Comparison of ENCODE assay signal across 28 cellular contexts in the genomic region with DNA sequence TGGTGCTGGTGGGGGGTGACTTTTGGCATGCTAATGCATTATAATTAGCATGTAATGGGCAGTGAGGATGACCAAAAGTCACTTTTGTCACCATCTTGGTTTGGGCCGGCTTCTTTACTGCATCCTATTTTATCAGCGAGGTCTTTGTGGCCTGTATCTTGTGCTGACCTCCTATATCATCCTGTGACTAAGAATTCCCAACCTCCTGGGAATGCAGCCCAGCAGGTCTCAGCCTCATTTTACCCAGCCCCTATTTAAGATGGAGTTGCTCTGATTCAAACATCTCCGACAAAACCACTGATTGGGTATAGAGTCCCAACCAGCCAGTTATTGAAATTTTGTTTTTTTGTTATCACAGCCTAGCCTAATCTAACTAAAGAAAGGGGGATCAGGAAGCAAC.
"Had no signal": no experiment of that assay in that cellular context is flagged by ENCODE, and none has a peak within 500 bp of the region (broad histone marks: within the 10 kb centered on the region; RNA-seq: fewer than 3 reads in every experiment).

No MANE protein-coding gene starts in this region.

- H3K4me3 Mint-ChIP-seq: naive B cell; naive thymus-derived CD8-positive, alpha-beta T cell; natural killer cell treated with Interleukin-12 subunit alpha and Interleukin-12 subunit beta and Interleukin-15 and Interleukin-18, amount 100 ng/mL, for 72 hours; neural progenitor cell; stimulated activated effector memory CD8-positive, alpha-beta T cell treated with anti-CD3 and anti-CD28 coated beads, Interleukin-12 subunit alpha, Interleukin-12 subunit beta, amount 100 ng/mL, for 72 hours; stimulated activated naive B cell treated with anti-CD40 and anti-IgM and Interleukin-4, amounts not matched to agents 10 μg/mL and 1 μg/mL and 100 μg/mL, for 72 hours; stimulated activated naive CD8-positive, alpha-beta T cell treated with anti-CD3 and anti-CD28 coated beads, Interleukin-15, Interleukin-2, amounts not matched to agents 100 ng/mL and 50 ng/mL, for 24 hours; type B pancreatic cell had no signal

- H3K36me3 Mint-ChIP-seq: stimulated activated effector memory CD8-positive, alpha-beta T cell treated with anti-CD3 and anti-CD28 coated beads, Interleukin-12 subunit alpha, Interleukin-12 subunit beta, amount 100 ng/mL, for 72 hours; type B pancreatic cell had no signal

- H3K27me3 ChIP-seq: neural progenitor cell, ovary, right lobe of liver, sigmoid colon, stomach, thyroid gland, tibial nerve, vagina had no signal

- H3K4me1 ChIP-seq: right lobe of liver, sigmoid colon, stomach, tibial nerve, vagina had no signal

- H3K9me3 Mint-ChIP-seq: type B pancreatic cell had no signal

- H3K27ac Mint-ChIP-seq: naive B cell; naive thymus-derived CD8-positive, alpha-beta T cell; natural killer cell treated with Interleukin-12 subunit alpha and Interleukin-12 subunit beta and Interleukin-15 and Interleukin-18, amount 100 ng/mL, for 72 hours; neural progenitor cell; progenitor cell of endocrine pancreas; stimulated activated effector memory CD8-positive, alpha-beta T cell treated with anti-CD3 and anti-CD28 coated beads, Interleukin-12 subunit alpha, Interleukin-12 subunit beta, amount 100 ng/mL, for 72 hours; stimulated activated naive B cell treated with anti-CD40 and anti-IgM and Interleukin-4, amounts not matched to agents 10 μg/mL and 1 μg/mL and 100 μg/mL, for 72 hours; stimulated activated naive CD8-positive, alpha-beta T cell treated with anti-CD3 and anti-CD28 coated beads, Interleukin-15, Interleukin-2, amounts not matched to agents 100 ng/mL and 50 ng/mL, for 24 hours; type B pancreatic cell had no signal

- DNase-seq: naive B cell; naive thymus-derived CD8-positive, alpha-beta T cell; occipital lobe; ovary; posterior cingulate gyrus; psoas muscle; right cardiac atrium; right lobe of liver; sigmoid colon; small intestine; stimulated activated CD4-positive, alpha-beta T cell treated with anti-CD3 and anti-CD28 coated beads, Interleukin-15, amount 100 ng/mL, for 24 hours; stimulated activated CD4-positive, alpha-beta T cell treated with anti-CD3 and anti-CD28 coated beads, Interleukin-2, amount 100 ng/mL, for 24 hours; stimulated activated CD4-positive, alpha-beta T cell treated with anti-CD3 and anti-CD28 coated beads, Interleukin-2, amount 100 ng/mL, for 48 hours; stimulated activated CD4-positive, alpha-beta T cell treated with anti-CD3 and anti-CD28 coated beads, Interleukin-4, amount 100 ng/mL, for 24 hours; stimulated activated naive B cell treated with anti-CD40 and anti-IgM and Interleukin-4, amounts not matched to agents 10 μg/mL and 1 μg/mL and 100 μg/mL, for 72 hours; stimulated activated naive CD4-positive, alpha-beta T cell treated with Interleukin-2 at 50 U/mL for 16 hours; stomach; thyroid gland had no signal

- ATAC-seq: naive thymus-derived CD8-positive, alpha-beta T cell; natural killer cell treated with Interleukin-12 subunit alpha and Interleukin-12 subunit beta and Interleukin-15 and Interleukin-18, amount 100 ng/mL, for 72 hours; psoas muscle; right cardiac atrium; right lobe of liver; stimulated activated effector memory CD8-positive, alpha-beta T cell treated with anti-CD3 and anti-CD28 coated beads, Interleukin-12 subunit alpha, Interleukin-12 subunit beta, amount 100 ng/mL, for 72 hours; stimulated activated naive B cell treated with anti-CD40 and anti-IgM and Interleukin-4, amounts not matched to agents 10 μg/mL and 1 μg/mL and 100 μg/mL, for 72 hours had no signal

- H3K27ac ChIP-seq: neural progenitor cell, ovary, parathyroid adenoma, psoas muscle, right lobe of liver, sigmoid colon, stomach, thoracic aorta, tibial nerve, vagina had no signal

- H3K27me3 Mint-ChIP-seq: progenitor cell of endocrine pancreas; stimulated activated naive CD8-positive, alpha-beta T cell treated with anti-CD3 and anti-CD28 coated beads, Interleukin-15, Interleukin-2, amounts not matched to agents 100 ng/mL and 50 ng/mL, for 24 hours; type B pancreatic cell had no signal

- H3K4me3 ChIP-seq: neural progenitor cell, ovary, psoas muscle, right lobe of liver, sigmoid colon, stomach, thoracic aorta, thyroid gland, tibial nerve, vagina had no signal

- H3K4me2 ChIP-seq: neural progenitor cell had no signal

- H3K36me3 ChIP-seq: neural progenitor cell, ovary, right lobe of liver, sigmoid colon, stomach, thoracic aorta, thyroid gland, tibial nerve, vagina had no signal

- H3K79me2 ChIP-seq: parathyroid adenoma had no signal

- H3K9me3 ChIP-seq: ovary, psoas muscle, right lobe of liver, thoracic aorta, thyroid gland, vagina had no signal
